In genomic region chr11:68460741-68461283, GRCh38 we compare ENCODE assay signal across 1 cellular context.
TF ChIP-seq lines count a peak whose summit lies in the region.

Gene PPP6R3, plus strand, starts transcription at chr11:68460752. Its CDS starts 76,913 bp downstream, at chr11:68537665.

TF ChIP-seq in HepG2, 621 proteins besides CTCF, POLR2A, EP300 and RAD21 (continued from another document):
- TF ChIP-seq ZNF281 (CRISPR knock-in tag; IDR thresholded peaks at IDR 0.05; ENCODE audit: borderline replicate concordance) (peak; percentile 81), FOXA3 (CRISPR knock-in tag; IDR thresholded peaks at IDR 0.05) (0 out of 2 replicates have a peak, but pooled peaks have one; percentile 16), ZNF850 (CRISPR knock-in tag; conservative IDR thresholded peaks at IDR 0.05) (no peak), HNF4A (CRISPR knock-in tag; IDR thresholded peaks at IDR 0.05) (no peak), ZNF616 (CRISPR knock-in tag; IDR thresholded peaks at IDR 0.05; ENCODE audit: low read depth) (no peak), NFATC3 (CRISPR knock-in tag; IDR thresholded peaks at IDR 0.05) (no peak), ZNF691 (CRISPR knock-in tag; IDR thresholded peaks at IDR 0.05; ENCODE audit: borderline replicate concordance, low read depth) (no peak), ZBTB10 (CRISPR knock-in tag; IDR thresholded peaks at IDR 0.05; ENCODE audit: borderline replicate concordance) (peak; percentile 46; the same call in 1 of the 2 replicates), ZXDC (CRISPR knock-in tag; IDR thresholded peaks at IDR 0.05) (peak; percentile 36; the same call in 1 of the 2 replicates), IKZF4 (CRISPR knock-in tag; IDR thresholded peaks at IDR 0.05; ENCODE audit: borderline replicate concordance, low read depth, not compliant biosample characterization) (no peak), AHR (CRISPR knock-in tag; IDR thresholded peaks at IDR 0.05) (no peak), NCOR1 (IDR thresholded peaks at IDR 0.05; ENCODE audit: borderline replicate concordance, low read length) (no peak), RBFOX2 (IDR thresholded peaks at IDR 0.05; ENCODE audit: low read depth, low read length) (peak; percentile 84), NCOA2 (CRISPR knock-in tag; IDR thresholded peaks at IDR 0.05) (no peak), PHF8 (CRISPR knock-in tag; IDR thresholded peaks at IDR 0.05) (peak; percentile 57; the same call in 1 of the 2 replicates), WIZ (CRISPR knock-in tag; IDR thresholded peaks at IDR 0.05) (no peak), ZNF749 (CRISPR knock-in tag; IDR thresholded peaks at IDR 0.05; ENCODE audit: borderline replicate concordance) (no peak), RARG (CRISPR knock-in tag; IDR thresholded peaks at IDR 0.05; ENCODE audit: low read depth) (no peak), POLR2AphosphoS5 (IDR thresholded peaks at IDR 0.05; ENCODE audit: low read depth, low read length) (peak; percentile 67), ZNF878 (CRISPR knock-in tag; IDR thresholded peaks at IDR 0.05) (no peak), HES4 (CRISPR knock-in tag; IDR thresholded peaks at IDR 0.05; ENCODE audit: borderline replicate concordance) (peak; percentile 18; the same call in 1 of the 2 replicates), KDM3A (CRISPR knock-in tag; IDR thresholded peaks at IDR 0.05; ENCODE audit: low read depth) (no peak), SUZ12 (IDR thresholded peaks at IDR 0.05; ENCODE audit: low read depth, low read length) (no peak), ZNF773 (CRISPR knock-in tag; IDR thresholded peaks at IDR 0.05; ENCODE audit: borderline replicate concordance) (0 out of 2 replicates have a peak, but pooled peaks have one; percentile 22), ZNF101 (CRISPR knock-in tag; IDR thresholded peaks at IDR 0.05; ENCODE audit: borderline replicate concordance, low read depth) (no peak), GTF3A (CRISPR knock-in tag; conservative IDR thresholded peaks at IDR 0.05) (no peak), DNMT3B (CRISPR knock-in tag; conservative IDR thresholded peaks at IDR 0.05) (no peak), HOXD1 (CRISPR knock-in tag; IDR thresholded peaks at IDR 0.05) (no peak; the same call in 1 of the 2 replicates)
- TF ChIP-seq, protein P1, sequence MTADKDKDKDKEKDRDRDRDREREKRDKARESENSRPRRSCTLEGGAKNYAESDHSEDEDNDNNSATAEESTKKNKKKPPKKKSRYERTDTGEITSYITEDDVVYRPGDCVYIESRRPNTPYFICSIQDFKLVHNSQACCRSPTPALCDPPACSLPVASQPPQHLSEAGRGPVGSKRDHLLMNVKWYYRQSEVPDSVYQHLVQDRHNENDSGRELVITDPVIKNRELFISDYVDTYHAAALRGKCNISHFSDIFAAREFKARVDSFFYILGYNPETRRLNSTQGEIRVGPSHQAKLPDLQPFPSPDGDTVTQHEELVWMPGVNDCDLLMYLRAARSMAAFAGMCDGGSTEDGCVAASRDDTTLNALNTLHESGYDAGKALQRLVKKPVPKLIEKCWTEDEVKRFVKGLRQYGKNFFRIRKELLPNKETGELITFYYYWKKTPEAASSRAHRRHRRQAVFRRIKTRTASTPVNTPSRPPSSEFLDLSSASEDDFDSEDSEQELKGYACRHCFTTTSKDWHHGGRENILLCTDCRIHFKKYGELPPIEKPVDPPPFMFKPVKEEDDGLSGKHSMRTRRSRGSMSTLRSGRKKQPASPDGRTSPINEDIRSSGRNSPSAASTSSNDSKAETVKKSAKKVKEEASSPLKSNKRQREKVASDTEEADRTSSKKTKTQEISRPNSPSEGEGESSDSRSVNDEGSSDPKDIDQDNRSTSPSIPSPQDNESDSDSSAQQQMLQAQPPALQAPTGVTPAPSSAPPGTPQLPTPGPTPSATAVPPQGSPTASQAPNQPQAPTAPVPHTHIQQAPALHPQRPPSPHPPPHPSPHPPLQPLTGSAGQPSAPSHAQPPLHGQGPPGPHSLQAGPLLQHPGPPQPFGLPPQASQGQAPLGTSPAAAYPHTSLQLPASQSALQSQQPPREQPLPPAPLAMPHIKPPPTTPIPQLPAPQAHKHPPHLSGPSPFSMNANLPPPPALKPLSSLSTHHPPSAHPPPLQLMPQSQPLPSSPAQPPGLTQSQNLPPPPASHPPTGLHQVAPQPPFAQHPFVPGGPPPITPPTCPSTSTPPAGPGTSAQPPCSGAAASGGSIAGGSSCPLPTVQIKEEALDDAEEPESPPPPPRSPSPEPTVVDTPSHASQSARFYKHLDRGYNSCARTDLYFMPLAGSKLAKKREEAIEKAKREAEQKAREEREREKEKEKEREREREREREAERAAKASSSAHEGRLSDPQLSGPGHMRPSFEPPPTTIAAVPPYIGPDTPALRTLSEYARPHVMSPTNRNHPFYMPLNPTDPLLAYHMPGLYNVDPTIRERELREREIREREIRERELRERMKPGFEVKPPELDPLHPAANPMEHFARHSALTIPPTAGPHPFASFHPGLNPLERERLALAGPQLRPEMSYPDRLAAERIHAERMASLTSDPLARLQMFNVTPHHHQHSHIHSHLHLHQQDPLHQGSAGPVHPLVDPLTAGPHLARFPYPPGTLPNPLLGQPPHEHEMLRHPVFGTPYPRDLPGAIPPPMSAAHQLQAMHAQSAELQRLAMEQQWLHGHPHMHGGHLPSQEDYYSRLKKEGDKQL (CRISPR knock-in tag; IDR thresholded peaks at IDR 0.05; ENCODE audit: low read depth), result no peak
- TF ChIP-seq, protein P2, sequence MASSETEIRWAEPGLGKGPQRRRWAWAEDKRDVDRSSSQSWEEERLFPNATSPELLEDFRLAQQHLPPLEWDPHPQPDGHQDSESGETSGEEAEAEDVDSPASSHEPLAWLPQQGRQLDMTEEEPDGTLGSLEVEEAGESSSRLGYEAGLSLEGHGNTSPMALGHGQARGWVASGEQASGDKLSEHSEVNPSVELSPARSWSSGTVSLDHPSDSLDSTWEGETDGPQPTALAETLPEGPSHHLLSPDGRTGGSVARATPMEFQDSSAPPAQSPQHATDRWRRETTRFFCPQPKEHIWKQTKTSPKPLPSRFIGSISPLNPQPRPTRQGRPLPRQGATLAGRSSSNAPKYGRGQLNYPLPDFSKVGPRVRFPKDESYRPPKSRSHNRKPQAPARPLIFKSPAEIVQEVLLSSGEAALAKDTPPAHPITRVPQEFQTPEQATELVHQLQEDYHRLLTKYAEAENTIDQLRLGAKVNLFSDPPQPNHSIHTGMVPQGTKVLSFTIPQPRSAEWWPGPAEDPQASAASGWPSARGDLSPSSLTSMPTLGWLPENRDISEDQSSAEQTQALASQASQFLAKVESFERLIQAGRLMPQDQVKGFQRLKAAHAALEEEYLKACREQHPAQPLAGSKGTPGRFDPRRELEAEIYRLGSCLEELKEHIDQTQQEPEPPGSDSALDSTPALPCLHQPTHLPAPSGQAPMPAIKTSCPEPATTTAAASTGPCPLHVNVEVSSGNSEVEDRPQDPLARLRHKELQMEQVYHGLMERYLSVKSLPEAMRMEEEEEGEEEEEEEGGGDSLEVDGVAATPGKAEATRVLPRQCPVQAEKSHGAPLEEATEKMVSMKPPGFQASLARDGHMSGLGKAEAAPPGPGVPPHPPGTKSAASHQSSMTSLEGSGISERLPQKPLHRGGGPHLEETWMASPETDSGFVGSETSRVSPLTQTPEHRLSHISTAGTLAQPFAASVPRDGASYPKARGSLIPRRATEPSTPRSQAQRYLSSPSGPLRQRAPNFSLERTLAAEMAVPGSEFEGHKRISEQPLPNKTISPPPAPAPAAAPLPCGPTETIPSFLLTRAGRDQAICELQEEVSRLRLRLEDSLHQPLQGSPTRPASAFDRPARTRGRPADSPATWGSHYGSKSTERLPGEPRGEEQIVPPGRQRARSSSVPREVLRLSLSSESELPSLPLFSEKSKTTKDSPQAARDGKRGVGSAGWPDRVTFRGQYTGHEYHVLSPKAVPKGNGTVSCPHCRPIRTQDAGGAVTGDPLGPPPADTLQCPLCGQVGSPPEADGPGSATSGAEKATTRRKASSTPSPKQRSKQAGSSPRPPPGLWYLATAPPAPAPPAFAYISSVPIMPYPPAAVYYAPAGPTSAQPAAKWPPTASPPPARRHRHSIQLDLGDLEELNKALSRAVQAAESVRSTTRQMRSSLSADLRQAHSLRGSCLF (CRISPR knock-in tag; IDR thresholded peaks at IDR 0.05; ENCODE audit: borderline replicate concordance), result no peak
- TF ChIP-seq, protein P3, sequence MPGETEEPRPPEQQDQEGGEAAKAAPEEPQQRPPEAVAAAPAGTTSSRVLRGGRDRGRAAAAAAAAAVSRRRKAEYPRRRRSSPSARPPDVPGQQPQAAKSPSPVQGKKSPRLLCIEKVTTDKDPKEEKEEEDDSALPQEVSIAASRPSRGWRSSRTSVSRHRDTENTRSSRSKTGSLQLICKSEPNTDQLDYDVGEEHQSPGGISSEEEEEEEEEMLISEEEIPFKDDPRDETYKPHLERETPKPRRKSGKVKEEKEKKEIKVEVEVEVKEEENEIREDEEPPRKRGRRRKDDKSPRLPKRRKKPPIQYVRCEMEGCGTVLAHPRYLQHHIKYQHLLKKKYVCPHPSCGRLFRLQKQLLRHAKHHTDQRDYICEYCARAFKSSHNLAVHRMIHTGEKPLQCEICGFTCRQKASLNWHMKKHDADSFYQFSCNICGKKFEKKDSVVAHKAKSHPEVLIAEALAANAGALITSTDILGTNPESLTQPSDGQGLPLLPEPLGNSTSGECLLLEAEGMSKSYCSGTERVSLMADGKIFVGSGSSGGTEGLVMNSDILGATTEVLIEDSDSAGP (CRISPR knock-in tag; IDR thresholded peaks at IDR 0.05; ENCODE audit: borderline replicate concordance), result no peak
- TF ChIP-seq, protein P4, sequence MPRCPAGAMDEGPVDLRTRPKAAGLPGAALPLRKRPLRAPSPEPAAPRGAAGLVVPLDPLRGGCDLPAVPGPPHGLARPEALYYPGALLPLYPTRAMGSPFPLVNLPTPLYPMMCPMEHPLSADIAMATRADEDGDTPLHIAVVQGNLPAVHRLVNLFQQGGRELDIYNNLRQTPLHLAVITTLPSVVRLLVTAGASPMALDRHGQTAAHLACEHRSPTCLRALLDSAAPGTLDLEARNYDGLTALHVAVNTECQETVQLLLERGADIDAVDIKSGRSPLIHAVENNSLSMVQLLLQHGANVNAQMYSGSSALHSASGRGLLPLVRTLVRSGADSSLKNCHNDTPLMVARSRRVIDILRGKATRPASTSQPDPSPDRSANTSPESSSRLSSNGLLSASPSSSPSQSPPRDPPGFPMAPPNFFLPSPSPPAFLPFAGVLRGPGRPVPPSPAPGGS (CRISPR knock-in tag; IDR thresholded peaks at IDR 0.05), result no peak
